In the genomic region with DNA sequence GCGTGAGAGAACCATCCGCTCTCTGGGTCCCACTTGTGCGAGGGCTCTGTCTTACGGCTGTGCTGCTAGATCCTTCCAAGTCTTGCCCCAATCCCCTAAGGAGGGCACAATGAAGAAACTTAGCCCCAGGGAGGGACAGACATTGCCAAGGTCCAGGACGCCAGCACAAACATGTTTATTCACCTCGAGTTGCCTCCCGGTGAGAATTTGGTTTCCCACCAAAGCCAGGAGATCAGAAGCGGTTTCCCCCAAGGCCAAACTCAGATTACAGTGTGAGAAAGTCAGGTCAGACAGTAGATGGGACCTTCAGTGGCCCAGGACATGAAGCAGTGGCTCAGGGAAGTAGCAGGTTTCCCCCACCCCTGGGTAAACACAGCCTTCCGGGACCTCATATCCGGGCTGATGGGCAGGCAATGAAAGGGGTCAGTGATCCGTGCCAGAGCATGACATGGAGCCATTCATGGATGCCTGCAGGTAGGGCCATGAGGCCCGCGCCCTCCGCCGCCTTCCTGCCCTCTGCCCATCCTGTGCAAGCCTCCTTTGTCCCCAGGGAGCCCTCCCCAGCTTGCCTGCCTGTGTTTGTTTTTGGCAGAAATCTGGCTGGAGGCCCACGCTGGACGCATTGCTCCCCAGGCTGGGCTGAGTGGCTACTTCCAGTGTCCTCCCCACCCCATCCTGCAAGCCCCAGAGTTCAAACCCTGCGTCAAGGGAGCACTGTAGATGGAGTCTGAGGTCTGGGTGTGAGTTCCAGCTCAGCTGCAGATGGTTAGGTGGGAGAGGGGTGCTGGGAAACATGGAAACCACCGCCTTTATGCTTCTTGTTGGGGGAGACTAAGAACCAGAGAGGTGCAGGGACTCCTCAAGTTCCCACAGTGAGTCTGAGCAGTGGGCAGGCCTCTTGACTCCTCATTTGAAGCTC, we compare ENCODE assay signal across 1 cellular context.
TF ChIP-seq lines count a peak whose summit lies in the region.

No MANE protein-coding gene starts in this region.

TF ChIP-seq in HepG2, 621 proteins besides CTCF, POLR2A, EP300 and RAD21 (continued from another document and continues in another):
- TF ChIP-seq, protein P1, sequence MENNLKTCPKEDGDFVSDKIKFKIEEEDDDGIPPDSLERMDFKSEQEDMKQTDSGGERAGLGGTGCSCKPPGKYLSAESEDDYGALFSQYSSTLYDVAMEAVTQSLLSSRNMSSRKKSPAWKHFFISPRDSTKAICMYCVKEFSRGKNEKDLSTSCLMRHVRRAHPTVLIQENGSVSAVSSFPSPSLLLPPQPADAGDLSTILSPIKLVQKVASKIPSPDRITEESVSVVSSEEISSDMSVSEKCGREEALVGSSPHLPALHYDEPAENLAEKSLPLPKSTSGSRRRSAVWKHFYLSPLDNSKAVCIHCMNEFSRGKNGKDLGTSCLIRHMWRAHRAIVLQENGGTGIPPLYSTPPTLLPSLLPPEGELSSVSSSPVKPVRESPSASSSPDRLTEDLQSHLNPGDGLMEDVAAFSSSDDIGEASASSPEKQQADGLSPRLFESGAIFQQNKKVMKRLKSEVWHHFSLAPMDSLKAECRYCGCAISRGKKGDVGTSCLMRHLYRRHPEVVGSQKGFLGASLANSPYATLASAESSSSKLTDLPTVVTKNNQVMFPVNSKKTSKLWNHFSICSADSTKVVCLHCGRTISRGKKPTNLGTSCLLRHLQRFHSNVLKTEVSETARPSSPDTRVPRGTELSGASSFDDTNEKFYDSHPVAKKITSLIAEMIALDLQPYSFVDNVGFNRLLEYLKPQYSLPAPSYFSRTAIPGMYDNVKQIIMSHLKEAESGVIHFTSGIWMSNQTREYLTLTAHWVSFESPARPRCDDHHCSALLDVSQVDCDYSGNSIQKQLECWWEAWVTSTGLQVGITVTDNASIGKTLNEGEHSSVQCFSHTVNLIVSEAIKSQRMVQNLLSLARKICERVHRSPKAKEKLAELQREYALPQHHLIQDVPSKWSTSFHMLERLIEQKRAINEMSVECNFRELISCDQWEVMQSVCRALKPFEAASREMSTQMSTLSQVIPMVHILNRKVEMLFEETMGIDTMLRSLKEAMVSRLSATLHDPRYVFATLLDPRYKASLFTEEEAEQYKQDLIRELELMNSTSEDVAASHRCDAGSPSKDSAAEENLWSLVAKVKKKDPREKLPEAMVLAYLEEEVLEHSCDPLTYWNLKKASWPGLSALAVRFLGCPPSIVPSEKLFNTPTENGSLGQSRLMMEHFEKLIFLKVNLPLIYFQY (CRISPR knock-in tag; IDR thresholded peaks at IDR 0.05; ENCODE audit: borderline replicate concordance), result peak; percentile 95
- peak; percentile 57 for TF ChIP-seq FOXC1 (CRISPR knock-in tag; IDR thresholded peaks at IDR 0.05; ENCODE audit: borderline replicate concordance)
- TF ChIP-seq PTBP1 (IDR thresholded peaks at IDR 0.05; ENCODE audit: low read depth, low read length, poor library complexity, severe bottlenecking), result peak; percentile 72
- TF ChIP-seq ZNF33A (CRISPR knock-in tag; IDR thresholded peaks at IDR 0.05; ENCODE audit: borderline replicate concordance), result no peak
- no peak for TF ChIP-seq NBN (conservative IDR thresholded peaks at IDR 0.05)
- peak; percentile 36; the same call in 1 of the 2 replicates for TF ChIP-seq KMT2A (CRISPR knock-in tag; IDR thresholded peaks at IDR 0.05)
- peak; percentile 84; the same call in 1 of the 2 replicates for TF ChIP-seq SIX1 (CRISPR knock-in tag; IDR thresholded peaks at IDR 0.05; ENCODE audit: borderline replicate concordance)
- no peak for TF ChIP-seq HNRNPUL1 (IDR thresholded peaks at IDR 0.05; ENCODE audit: low read depth, low read length)
- TF ChIP-seq ZNF547 (CRISPR knock-in tag; IDR thresholded peaks at IDR 0.05), result peak; percentile 97
- peak; percentile 96 for TF ChIP-seq PAX8 (CRISPR knock-in tag; IDR thresholded peaks at IDR 0.05; ENCODE audit: borderline replicate concordance)
- no peak for TF ChIP-seq ELF4 (CRISPR knock-in tag; IDR thresholded peaks at IDR 0.05; ENCODE audit: borderline replicate concordance)
- peak; percentile 98 for TF ChIP-seq ZBTB8A (CRISPR knock-in tag; IDR thresholded peaks at IDR 0.05; ENCODE audit: borderline replicate concordance, low read depth)
- TF ChIP-seq ZNF274 (CRISPR knock-in tag; IDR thresholded peaks at IDR 0.05), result peak; percentile 86
- TF ChIP-seq HOXA5 (CRISPR knock-in tag; IDR thresholded peaks at IDR 0.05), result 0 out of 2 replicates have a peak, but pooled peaks have one; percentile 52
- 0 out of 2 replicates have a peak, but pooled peaks have one; percentile 63 for TF ChIP-seq PHF20 (CRISPR knock-in tag; IDR thresholded peaks at IDR 0.05)
- TF ChIP-seq ZNF496 (CRISPR knock-in tag; IDR thresholded peaks at IDR 0.05; ENCODE audit: insufficient replicate concordance), result no peak
- TF ChIP-seq GFI1 (CRISPR knock-in tag; IDR thresholded peaks at IDR 0.05; ENCODE audit: borderline replicate concordance), result peak; percentile 94
- TF ChIP-seq JARID2 (CRISPR knock-in tag; IDR thresholded peaks at IDR 0.05; ENCODE audit: insufficient replicate concordance), result peak; percentile 37
- no peak; the same call in 1 of the 2 replicates for TF ChIP-seq ZKSCAN5 (CRISPR knock-in tag; IDR thresholded peaks at IDR 0.05)
- peak; percentile 98 for TF ChIP-seq ZNF614 (CRISPR knock-in tag; IDR thresholded peaks at IDR 0.05; ENCODE audit: borderline replicate concordance)
- TF ChIP-seq FOXK2 (IDR thresholded peaks at IDR 0.05), result no peak; the same call in 1 of the 2 replicates
- TF ChIP-seq CREB1 (IDR thresholded peaks at IDR 0.05), result no peak
- no peak; the same call in 1 of the 2 replicates for TF ChIP-seq CREB1 (CRISPR knock-in tag; IDR thresholded peaks at IDR 0.05)
- peak; percentile 80; the same call in 1 of the 2 replicates for TF ChIP-seq NAIF1 (CRISPR knock-in tag; IDR thresholded peaks at IDR 0.05; ENCODE audit: borderline replicate concordance)
- peak; percentile 92; the same call in 1 of the 2 replicates for TF ChIP-seq ZNF552 (CRISPR knock-in tag; IDR thresholded peaks at IDR 0.05; ENCODE audit: borderline replicate concordance)
- TF ChIP-seq, protein P2, sequence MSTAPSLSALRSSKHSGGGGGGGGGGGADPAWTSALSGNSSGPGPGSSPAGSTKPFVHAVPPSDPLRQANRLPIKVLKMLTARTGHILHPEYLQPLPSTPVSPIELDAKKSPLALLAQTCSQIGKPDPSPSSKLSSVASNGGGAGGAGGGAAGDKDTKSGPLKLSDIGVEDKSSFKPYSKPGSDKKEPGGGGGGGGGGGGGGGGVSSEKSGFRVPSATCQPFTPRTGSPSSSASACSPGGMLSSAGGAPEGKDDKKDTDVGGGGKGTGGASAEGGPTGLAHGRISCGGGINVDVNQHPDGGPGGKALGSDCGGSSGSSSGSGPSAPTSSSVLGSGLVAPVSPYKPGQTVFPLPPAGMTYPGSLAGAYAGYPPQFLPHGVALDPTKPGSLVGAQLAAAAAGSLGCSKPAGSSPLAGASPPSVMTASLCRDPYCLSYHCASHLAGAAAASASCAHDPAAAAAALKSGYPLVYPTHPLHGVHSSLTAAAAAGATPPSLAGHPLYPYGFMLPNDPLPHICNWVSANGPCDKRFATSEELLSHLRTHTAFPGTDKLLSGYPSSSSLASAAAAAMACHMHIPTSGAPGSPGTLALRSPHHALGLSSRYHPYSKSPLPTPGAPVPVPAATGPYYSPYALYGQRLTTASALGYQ (CRISPR knock-in tag; IDR thresholded peaks at IDR 0.05), result peak; percentile 96
- TF ChIP-seq KDM5B (CRISPR knock-in tag; IDR thresholded peaks at IDR 0.05; ENCODE audit: borderline replicate concordance), result peak; percentile 94
- TF ChIP-seq ZNF713 (CRISPR knock-in tag; IDR thresholded peaks at IDR 0.05), result peak; percentile 99; the same call in 1 of the 2 replicates
- TF ChIP-seq, protein P3, sequence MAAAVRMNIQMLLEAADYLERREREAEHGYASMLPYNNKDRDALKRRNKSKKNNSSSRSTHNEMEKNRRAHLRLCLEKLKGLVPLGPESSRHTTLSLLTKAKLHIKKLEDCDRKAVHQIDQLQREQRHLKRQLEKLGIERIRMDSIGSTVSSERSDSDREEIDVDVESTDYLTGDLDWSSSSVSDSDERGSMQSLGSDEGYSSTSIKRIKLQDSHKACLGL (CRISPR knock-in tag; IDR thresholded peaks at IDR 0.05), result peak; percentile 36; the same call in 1 of the 2 replicates
- TF ChIP-seq PCBP2 (optimal IDR thresholded peaks at IDR 0.05; ENCODE audit: low read depth, low read length, poor library complexity, severe bottlenecking), result no peak
- TF ChIP-seq, protein P4, sequence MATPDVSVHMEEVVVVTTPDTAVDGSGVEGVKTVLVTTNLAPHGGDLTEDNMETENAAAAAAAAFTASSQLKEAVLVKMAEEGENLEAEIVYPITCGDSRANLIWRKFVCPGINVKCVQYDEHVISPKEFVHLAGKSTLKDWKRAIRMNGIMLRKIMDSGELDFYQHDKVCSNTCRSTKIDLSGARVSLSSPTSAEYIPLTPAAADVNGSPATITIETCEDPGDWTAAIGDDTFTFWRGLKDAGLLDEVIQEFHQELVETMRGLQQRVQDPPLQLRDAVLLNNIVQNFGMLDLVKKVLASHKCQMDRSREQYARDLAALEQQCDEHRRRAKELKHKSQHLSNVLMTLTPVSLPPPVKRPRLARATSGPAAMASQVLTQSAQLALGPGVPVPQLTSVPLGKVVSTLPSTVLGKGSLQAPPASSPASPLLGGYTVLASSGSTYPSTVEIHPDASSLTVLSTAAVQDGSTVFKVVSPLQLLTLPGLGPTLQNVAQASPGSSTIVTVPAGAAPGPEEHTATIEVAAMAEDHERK (CRISPR knock-in tag; IDR thresholded peaks at IDR 0.05; ENCODE audit: low read depth), result peak; percentile 16; the same call in 1 of the 2 replicates
- peak; percentile 86 for TF ChIP-seq POLR2AphosphoS5 (IDR thresholded peaks at IDR 0.05; ENCODE audit: low read depth, low read length)
- TF ChIP-seq, protein P5, sequence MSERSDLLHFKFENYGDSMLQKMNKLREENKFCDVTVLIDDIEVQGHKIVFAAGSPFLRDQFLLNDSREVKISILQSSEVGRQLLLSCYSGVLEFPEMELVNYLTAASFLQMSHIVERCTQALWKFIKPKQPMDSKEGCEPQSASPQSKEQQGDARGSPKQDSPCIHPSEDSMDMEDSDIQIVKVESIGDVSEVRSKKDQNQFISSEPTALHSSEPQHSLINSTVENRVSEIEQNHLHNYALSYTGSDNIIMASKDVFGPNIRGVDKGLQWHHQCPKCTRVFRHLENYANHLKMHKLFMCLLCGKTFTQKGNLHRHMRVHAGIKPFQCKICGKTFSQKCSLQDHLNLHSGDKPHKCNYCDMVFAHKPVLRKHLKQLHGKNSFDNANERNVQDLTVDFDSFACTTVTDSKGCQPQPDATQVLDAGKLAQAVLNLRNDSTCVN (CRISPR knock-in tag; IDR thresholded peaks at IDR 0.05; ENCODE audit: borderline replicate concordance), result peak; percentile 87
- TF ChIP-seq, protein P6, sequence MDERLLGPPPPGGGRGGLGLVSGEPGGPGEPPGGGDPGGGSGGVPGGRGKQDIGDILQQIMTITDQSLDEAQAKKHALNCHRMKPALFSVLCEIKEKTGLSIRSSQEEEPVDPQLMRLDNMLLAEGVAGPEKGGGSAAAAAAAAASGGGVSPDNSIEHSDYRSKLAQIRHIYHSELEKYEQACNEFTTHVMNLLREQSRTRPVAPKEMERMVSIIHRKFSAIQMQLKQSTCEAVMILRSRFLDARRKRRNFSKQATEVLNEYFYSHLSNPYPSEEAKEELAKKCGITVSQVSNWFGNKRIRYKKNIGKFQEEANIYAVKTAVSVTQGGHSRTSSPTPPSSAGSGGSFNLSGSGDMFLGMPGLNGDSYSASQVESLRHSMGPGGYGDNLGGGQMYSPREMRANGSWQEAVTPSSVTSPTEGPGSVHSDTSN (CRISPR knock-in tag; IDR thresholded peaks at IDR 0.05), result peak; percentile 37
- TF ChIP-seq ZKSCAN8 (CRISPR knock-in tag; IDR thresholded peaks at IDR 0.05; ENCODE audit: borderline replicate concordance), result peak; percentile 97
- peak; percentile 10; the same call in 1 of the 2 replicates for TF ChIP-seq ZSCAN30 (CRISPR knock-in tag; IDR thresholded peaks at IDR 0.05)
- peak; percentile 82; the same call in 1 of the 2 replicates for TF ChIP-seq SAFB2 (CRISPR knock-in tag; IDR thresholded peaks at IDR 0.05; ENCODE audit: borderline replicate concordance, low read depth)
- peak; percentile 91 for TF ChIP-seq PHF5A (CRISPR knock-in tag; IDR thresholded peaks at IDR 0.05; ENCODE audit: low read depth, unreplicated experiment)
- TF ChIP-seq MXI1 (IDR thresholded peaks at IDR 0.05; ENCODE audit: borderline replicate concordance, low read depth, low read length), result peak; percentile 80; the same call in 1 of the 3 replicates
- peak; percentile 54; the same call in 1 of the 2 replicates for TF ChIP-seq NCOR1 (IDR thresholded peaks at IDR 0.05; ENCODE audit: borderline replicate concordance, low read length)
- no peak for TF ChIP-seq ZNF558 (CRISPR knock-in tag; IDR thresholded peaks at IDR 0.05; ENCODE audit: borderline replicate concordance)
- TF ChIP-seq, protein P7, sequence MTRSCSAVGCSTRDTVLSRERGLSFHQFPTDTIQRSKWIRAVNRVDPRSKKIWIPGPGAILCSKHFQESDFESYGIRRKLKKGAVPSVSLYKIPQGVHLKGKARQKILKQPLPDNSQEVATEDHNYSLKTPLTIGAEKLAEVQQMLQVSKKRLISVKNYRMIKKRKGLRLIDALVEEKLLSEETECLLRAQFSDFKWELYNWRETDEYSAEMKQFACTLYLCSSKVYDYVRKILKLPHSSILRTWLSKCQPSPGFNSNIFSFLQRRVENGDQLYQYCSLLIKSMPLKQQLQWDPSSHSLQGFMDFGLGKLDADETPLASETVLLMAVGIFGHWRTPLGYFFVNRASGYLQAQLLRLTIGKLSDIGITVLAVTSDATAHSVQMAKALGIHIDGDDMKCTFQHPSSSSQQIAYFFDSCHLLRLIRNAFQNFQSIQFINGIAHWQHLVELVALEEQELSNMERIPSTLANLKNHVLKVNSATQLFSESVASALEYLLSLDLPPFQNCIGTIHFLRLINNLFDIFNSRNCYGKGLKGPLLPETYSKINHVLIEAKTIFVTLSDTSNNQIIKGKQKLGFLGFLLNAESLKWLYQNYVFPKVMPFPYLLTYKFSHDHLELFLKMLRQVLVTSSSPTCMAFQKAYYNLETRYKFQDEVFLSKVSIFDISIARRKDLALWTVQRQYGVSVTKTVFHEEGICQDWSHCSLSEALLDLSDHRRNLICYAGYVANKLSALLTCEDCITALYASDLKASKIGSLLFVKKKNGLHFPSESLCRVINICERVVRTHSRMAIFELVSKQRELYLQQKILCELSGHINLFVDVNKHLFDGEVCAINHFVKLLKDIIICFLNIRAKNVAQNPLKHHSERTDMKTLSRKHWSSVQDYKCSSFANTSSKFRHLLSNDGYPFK (CRISPR knock-in tag; IDR thresholded peaks at IDR 0.05; ENCODE audit: borderline replicate concordance), result peak; percentile 81; the same call in 1 of the 2 replicates
- TF ChIP-seq YEATS2 (CRISPR knock-in tag; IDR thresholded peaks at IDR 0.05; ENCODE audit: borderline replicate concordance), result peak; percentile 76; the same call in 1 of the 2 replicates
- TF ChIP-seq FOXA1 (IDR thresholded peaks at IDR 0.05), result peak; percentile 65
- TF ChIP-seq FOXA1 (CRISPR knock-in tag; IDR thresholded peaks at IDR 0.05), result peak; percentile 100
- TF ChIP-seq, protein P8, sequence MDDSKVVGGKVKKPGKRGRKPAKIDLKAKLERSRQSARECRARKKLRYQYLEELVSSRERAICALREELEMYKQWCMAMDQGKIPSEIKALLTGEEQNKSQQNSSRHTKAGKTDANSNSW (CRISPR knock-in tag; IDR thresholded peaks at IDR 0.05; ENCODE audit: borderline replicate concordance), result no peak
- 0 out of 2 replicates have a peak, but pooled peaks have one; percentile 37 for TF ChIP-seq ZNF790 (CRISPR knock-in tag; IDR thresholded peaks at IDR 0.05; ENCODE audit: borderline replicate concordance)
